Comparison of ENCODE assay signal across 22 cellular contexts in genomic region chr9:104088416-104088815, GRCh38.
"Had no signal": no experiment of that assay in that cellular context is flagged by ENCODE, and none has a peak within 500 bp of the region (broad histone marks: within the 10 kb centered on the region; RNA-seq: fewer than 3 reads in every experiment).

No MANE protein-coding gene starts in this region.

- ATAC-seq: activated CD4-positive, CD25-positive, alpha-beta regulatory T cell treated with anti-CD3 and anti-CD28 coated beads, Interleukin-2, amount 50 U/mL, for 24 hours; activated naive CD4-positive, alpha-beta T cell treated with anti-CD3 and anti-CD28 coated beads, Interleukin-2, amount 50 U/mL, for 72 hours; left colon; lower lobe of right lung; stimulated activated naive B cell treated with anti-CD40 and anti-IgM and Interleukin-4, amounts not matched to agents 10 μg/mL and 1 μg/mL and 100 μg/mL, for 72 hours had no signal

- H3K9me3 ChIP-seq: esophagus muscularis mucosa, lower lobe of right lung, thoracic aorta, upper lobe of left lung had no signal

- H3K27me3 ChIP-seq: esophagus muscularis mucosa, upper lobe of left lung had no signal

- H3K27ac ChIP-seq: lower lobe of right lung, thoracic aorta, upper lobe of left lung had no signal

- H3K36me3 ChIP-seq: esophagus muscularis mucosa, lower lobe of right lung, thoracic aorta, upper lobe of left lung had no signal

- H3K4me3 ChIP-seq: esophagus muscularis mucosa, lower lobe of right lung, thoracic aorta, upper lobe of left lung had no signal

- DNase-seq: activated CD4-positive, alpha-beta T cell treated with anti-CD3 and anti-CD28 coated beads, Interleukin-2, amount 10 ng/mL, durations not matched to agents 7 days and 5 days; activated CD8-positive, alpha-beta memory T cell treated with anti-CD3 and anti-CD28 coated beads, Interleukin-2, amount 50 U/mL, for 4 hours; activated gamma-delta T cell; activated T-cell treated with anti-CD3 and anti-CD28 coated beads, Interleukin-2, amount 50 U/mL, for 48 hours; cerebellar nuclear complex; effector CD4-positive, alpha-beta T cell; foreskin melanocyte; glutamatergic neuron; hippocampal formation; islet precursor cell; left colon; lower lobe of right lung; nephron progenitor cell; nucleus accumbens; posterior cingulate gyrus; stimulated activated naive B cell treated with anti-CD40 and anti-IgM and Interleukin-4, amounts not matched to agents 10 μg/mL and 1 μg/mL and 100 μg/mL, for 72 hours; upper lobe of left lung had no signal

- FAIRE-seq: bronchial epithelial cell had no signal
